Comparison of ENCODE assay signal across 19 cellular contexts in genomic region chr2:22748909-22749308, GRCh38.
DNase-seq lines count a peak whose midpoint lies in the region; ATAC-seq and TF ChIP-seq lines count a peak whose summit lies in the region.
"Had no signal": no experiment of that assay in that cellular context is flagged by ENCODE, and none has a peak within 500 bp of the region (broad histone marks: within the 10 kb centered on the region; RNA-seq: fewer than 3 reads in every experiment).

No MANE protein-coding gene starts in this region.

- H3K9me3 Mint-ChIP-seq in natural killer cell (peaks cover 15 to 19% of the 10 kb centered on the region in 2 donors), nephron progenitor cell (no peaks in the 10 kb centered on the region)

- H3K27me3 Mint-ChIP-seq in natural killer cell (ENCODE audit: low read depth in 2 of 2) (no peaks in the 10 kb centered on the region), nephron progenitor cell (ENCODE audit: low read depth, poor library complexity) (no peaks in the 10 kb centered on the region)
- H3K27me3 Mint-ChIP-seq: activated CD8-positive, alpha-beta memory T cell treated with anti-CD3 and anti-CD28 coated beads, Interleukin-2, amount 10 ng/mL, durations not matched to agents 7 days and 5 days; CD4-positive, CD25-positive, alpha-beta regulatory T cell; stimulated activated memory B cell treated with anti-CD40 and anti-IgM and Interleukin-4, amounts not matched to agents 10 μg/mL and 1 μg/mL and 100 μg/mL, for 72 hours; T-helper 17 cell had no signal

- no peak overlapping the region for H3K27ac Mint-ChIP-seq in natural killer cell
- no peak overlapping the region for H3K27ac Mint-ChIP-seq in nephron progenitor cell
- H3K27ac Mint-ChIP-seq: activated CD8-positive, alpha-beta memory T cell treated with anti-CD3 and anti-CD28 coated beads, Interleukin-2, amount 10 ng/mL, durations not matched to agents 7 days and 5 days; CD4-positive, CD25-positive, alpha-beta regulatory T cell; stimulated activated memory B cell treated with anti-CD40 and anti-IgM and Interleukin-4, amounts not matched to agents 10 μg/mL and 1 μg/mL and 100 μg/mL, for 72 hours; T-helper 17 cell had no signal

- CTCF ChIA-PET in GM10248 (lab: Yijun Ruan, JAX): no interaction called here

- TF ChIP-seq CTCF in natural killer cell (IDR thresholded peaks at IDR 0.05) (no peak), nephron progenitor cell (IDR thresholded peaks at IDR 0.05) (no peak), GM10248 (IDR thresholded peaks at IDR 0.05; ENCODE audit: control extremely low read depth, extremely low read depth, low read depth, missing control alignments) (no peak)

- ATAC-seq in GM18907 (IDR thresholded peaks at IDR 0.05; ENCODE audit: unreplicated experiment) (peak; percentile 79), GM21786 (IDR thresholded peaks at IDR 0.05; ENCODE audit: unreplicated experiment) (peak; percentile 60), HG03159 (IDR thresholded peaks at IDR 0.05; ENCODE audit: unreplicated experiment) (peak; percentile 65), natural killer cell (no peak)
- ATAC-seq: activated CD8-positive, alpha-beta memory T cell treated with anti-CD3 and anti-CD28 coated beads, Interleukin-2, amount 10 ng/mL, durations not matched to agents 7 days and 5 days; K562; stimulated activated memory B cell treated with anti-CD40 and anti-IgM and Interleukin-4, amounts not matched to agents 10 μg/mL and 1 μg/mL and 100 μg/mL, for 72 hours; T-helper 17 cell had no signal

- intact Hi-C loops in natural killer cell (cut with micrococcal nuclease): no loop called here

- no peak overlapping the region for H3K4me3 Mint-ChIP-seq in natural killer cell
- no peak overlapping the region for H3K4me3 Mint-ChIP-seq in nephron progenitor cell
- H3K4me3 Mint-ChIP-seq: activated CD8-positive, alpha-beta memory T cell treated with anti-CD3 and anti-CD28 coated beads, Interleukin-2, amount 10 ng/mL, durations not matched to agents 7 days and 5 days; CD4-positive, CD25-positive, alpha-beta regulatory T cell; stimulated activated memory B cell treated with anti-CD40 and anti-IgM and Interleukin-4, amounts not matched to agents 10 μg/mL and 1 μg/mL and 100 μg/mL, for 72 hours; T-helper 17 cell had no signal

- H3K4me1 Mint-ChIP-seq in natural killer cell (no peaks in the 10 kb centered on the region), nephron progenitor cell (no peaks in the 10 kb centered on the region)
- H3K4me1 Mint-ChIP-seq: activated CD8-positive, alpha-beta memory T cell treated with anti-CD3 and anti-CD28 coated beads, Interleukin-2, amount 10 ng/mL, durations not matched to agents 7 days and 5 days; CD4-positive, CD25-positive, alpha-beta regulatory T cell; stimulated activated memory B cell treated with anti-CD40 and anti-IgM and Interleukin-4, amounts not matched to agents 10 μg/mL and 1 μg/mL and 100 μg/mL, for 72 hours; T-helper 17 cell had no signal

- DNase-seq in natural killer cell (no peak), GDM1 (lab: John Stamatoyannopoulos, UW) (no peak), nephron progenitor cell (no peak), GM10248 (ENCODE audit: extremely low spot score) (no peak)
- DNase-seq: activated CD4-positive, alpha-beta T cell treated with anti-CD3 and anti-CD28 coated beads for 48 hours; activated CD8-positive, alpha-beta memory T cell treated with anti-CD3 and anti-CD28 coated beads, Interleukin-2, amount 10 ng/mL, durations not matched to agents 7 days and 5 days; activated naive CD4-positive, alpha-beta T cell treated with anti-CD3 and anti-CD28 coated beads, Interleukin-2, amount 50 U/mL, for 16 hours; CD4-positive, CD25-positive, alpha-beta regulatory T cell; kidney glomerular epithelial cell; NCI-H2171 treated with DMSO at 0.1 percent for 48 hours; NCI-H526 treated with DMSO at 0.1 percent for 48 hours; RPMI8226; T-helper 17 cell; uterus had no signal

- H3K36me3 Mint-ChIP-seq in natural killer cell: no peaks in the 10 kb centered on the region
- no peaks in the 10 kb centered on the region for H3K36me3 Mint-ChIP-seq in nephron progenitor cell (ENCODE audit: low read depth)
- H3K36me3 Mint-ChIP-seq: activated CD8-positive, alpha-beta memory T cell treated with anti-CD3 and anti-CD28 coated beads, Interleukin-2, amount 10 ng/mL, durations not matched to agents 7 days and 5 days; CD4-positive, CD25-positive, alpha-beta regulatory T cell; stimulated activated memory B cell treated with anti-CD40 and anti-IgM and Interleukin-4, amounts not matched to agents 10 μg/mL and 1 μg/mL and 100 μg/mL, for 72 hours had no signal

- POLR2A ChIA-PET in GM10248 (lab: Yijun Ruan, JAX): no interaction called here

Comparison
In these comparisons a context has a peak if more than half of its experiments do, and no peak if none do; other contexts are left out.
1. ATAC-seq: peak in GM18907 (single experiment), GM21786 (single experiment) and HG03159 (single experiment); none in natural killer cell (0 of 3).